ENCODE assay signal across 9 cellular contexts in the genomic region with DNA sequence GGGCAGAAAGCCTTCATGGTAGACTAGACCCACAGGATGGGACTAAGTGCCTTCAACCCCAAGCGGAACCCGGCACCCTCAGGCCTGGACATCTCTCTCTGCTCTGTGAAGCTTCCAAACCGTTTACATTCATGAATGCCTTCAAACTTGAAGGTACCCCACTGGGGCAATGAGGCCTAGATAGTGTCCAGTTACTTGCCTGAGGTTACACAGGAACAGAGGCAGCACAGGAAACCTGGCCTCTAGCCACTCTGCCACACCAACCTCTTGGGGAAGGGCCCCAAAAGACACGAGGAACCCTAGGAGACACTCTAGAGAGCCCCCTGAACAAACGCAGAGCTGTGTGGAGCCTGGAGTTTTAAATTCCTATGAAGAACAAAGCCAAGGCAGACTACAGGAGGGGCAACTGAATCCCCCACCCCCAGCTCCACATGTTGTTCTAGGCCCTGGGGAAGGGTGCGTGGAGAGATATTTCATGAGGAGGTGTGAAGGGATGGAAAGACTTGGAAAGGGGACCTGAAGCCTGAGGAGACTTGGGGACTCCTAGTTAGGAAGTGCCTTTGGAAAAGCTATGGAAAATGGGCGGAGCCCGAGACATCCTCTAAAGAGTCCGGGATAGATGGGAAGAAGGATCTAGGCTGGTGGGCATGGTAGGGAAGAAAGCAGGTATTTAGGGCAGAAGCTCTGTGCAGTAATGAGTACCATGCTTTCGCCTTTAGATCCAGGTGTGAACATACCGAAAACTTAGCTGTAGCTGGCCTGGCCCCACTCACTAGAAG. TPM values are rescaled to one million over a fixed set of nuclear protein-coding genes. Genes with fewer than 3 reads are reported as not detected.
DNase-seq lines count a peak whose midpoint lies in the region; ATAC-seq and TF ChIP-seq lines count a peak whose summit lies in the region.
"Had no signal": no experiment of that assay in that cellular context is flagged by ENCODE, and none has a peak within 500 bp of the region (broad histone marks: within the 10 kb centered on the region; RNA-seq: fewer than 3 reads in every experiment).

No MANE protein-coding gene starts in this region.

- peak overlapping the region in 1 of 8 donors; percentile 26 for H3K27ac ChIP-seq in spleen
- H3K27ac ChIP-seq: parathyroid adenoma had no signal

- TF ChIP-seq CTCF in spleen (IDR thresholded peaks at IDR 0.05 in 8 of 11, conservative IDR thresholded peaks at IDR 0.05 in 3 of 11), result no peak
- TF ChIP-seq CTCF in foreskin fibroblast (IDR thresholded peaks at IDR 0.05; ENCODE audit: low read depth, low read length), result no peak

- peak overlapping the region; percentile 92 for H3K4me3 Mint-ChIP-seq in activated naive CD8-positive, alpha-beta T cell
- H3K4me3 Mint-ChIP-seq in activated naive CD8-positive, alpha-beta T cell treated with anti-CD3 and anti-CD28 coated beads, Interleukin-2, amount 50 U/mL, for 24 hours, result no peak overlapping the region
- H3K4me3 Mint-ChIP-seq in activated T-helper 1 cell treated with anti-CD3 and anti-CD28 coated beads, Interleukin-12 subunit alpha, Interleukin-12 subunit beta, Interleukin-2, Interleukin-4 antibody, amounts not matched to agents 30 ng/mL and 10 ng/mL and 1 ng/mL, durations not matched to agents 14 hours and 24 hours and 36 hours, result peak overlapping the region; percentile 93

- no peaks in the 10 kb centered on the region for H3K9me3 Mint-ChIP-seq in activated naive CD8-positive, alpha-beta T cell (ENCODE audit: low read depth)
- H3K9me3 Mint-ChIP-seq in activated naive CD8-positive, alpha-beta T cell treated with anti-CD3 and anti-CD28 coated beads, Interleukin-2, amount 50 U/mL, for 24 hours, result no peaks in the 10 kb centered on the region
- H3K9me3 Mint-ChIP-seq in activated T-helper 1 cell treated with anti-CD3 and anti-CD28 coated beads, Interleukin-12 subunit alpha, Interleukin-12 subunit beta, Interleukin-2, Interleukin-4 antibody, amounts not matched to agents 30 ng/mL and 10 ng/mL and 1 ng/mL, durations not matched to agents 14 hours and 24 hours and 36 hours, result no peaks in the 10 kb centered on the region

- TF ChIP-seq POLR2A in spleen (IDR thresholded peaks at IDR 0.05), result no peak

- no peak overlapping the region for H3K27ac Mint-ChIP-seq in activated naive CD8-positive, alpha-beta T cell
- H3K27ac Mint-ChIP-seq in activated naive CD8-positive, alpha-beta T cell treated with anti-CD3 and anti-CD28 coated beads, Interleukin-2, amount 50 U/mL, for 24 hours, result no peak overlapping the region
- peak overlapping the region; percentile 85 for H3K27ac Mint-ChIP-seq in activated T-helper 1 cell treated with anti-CD3 and anti-CD28 coated beads, Interleukin-12 subunit alpha, Interleukin-12 subunit beta, Interleukin-2, Interleukin-4 antibody, amounts not matched to agents 30 ng/mL and 10 ng/mL and 1 ng/mL, durations not matched to agents 14 hours and 24 hours and 36 hours

- H3K4me1 ChIP-seq in spleen, result peaks cover 8 to 47% (median 32%) of the 10 kb centered on the region in 6 donors

- no peaks in the 10 kb centered on the region for H3K27me3 Mint-ChIP-seq in activated naive CD8-positive, alpha-beta T cell
- no peaks in the 10 kb centered on the region for H3K27me3 Mint-ChIP-seq in activated naive CD8-positive, alpha-beta T cell treated with anti-CD3 and anti-CD28 coated beads, Interleukin-2, amount 50 U/mL, for 24 hours
- H3K27me3 Mint-ChIP-seq in activated T-helper 1 cell treated with anti-CD3 and anti-CD28 coated beads, Interleukin-12 subunit alpha, Interleukin-12 subunit beta, Interleukin-2, Interleukin-4 antibody, amounts not matched to agents 30 ng/mL and 10 ng/mL and 1 ng/mL, durations not matched to agents 14 hours and 24 hours and 36 hours (ENCODE audit: insufficient read depth), result no peaks in the 10 kb centered on the region

- H3K36me3 ChIP-seq in spleen, result no peaks in the 10 kb centered on the region

- no peaks in the 10 kb centered on the region for H3K9me3 ChIP-seq in spleen

- 77 to 92% (median 85%) methylated on average over 11 of the region's 11 CpGs for WGBS in spleen, 5 donors

- H3K4me1 Mint-ChIP-seq in activated naive CD8-positive, alpha-beta T cell (ENCODE audit: low read depth), result peaks cover 39% of the 10 kb centered on the region
- peaks cover 40% of the 10 kb centered on the region for H3K4me1 Mint-ChIP-seq in activated naive CD8-positive, alpha-beta T cell treated with anti-CD3 and anti-CD28 coated beads, Interleukin-2, amount 50 U/mL, for 24 hours
- H3K4me1 Mint-ChIP-seq in activated T-helper 1 cell treated with anti-CD3 and anti-CD28 coated beads, Interleukin-12 subunit alpha, Interleukin-12 subunit beta, Interleukin-2, Interleukin-4 antibody, amounts not matched to agents 30 ng/mL and 10 ng/mL and 1 ng/mL, durations not matched to agents 14 hours and 24 hours and 36 hours (ENCODE audit: low read depth), result peaks cover 65% of the 10 kb centered on the region

- H3K4me3 ChIP-seq in spleen (no peak overlapping the region), foreskin fibroblast (ENCODE audit: low read depth in 1 of 2, low read length in 2 of 2) (no peak overlapping the region)

- intact Hi-C loops in activated T-helper 1 cell treated with anti-CD3 and anti-CD28 coated beads, Interleukin-12 subunit alpha, Interleukin-12 subunit beta, Interleukin-2, Interleukin-4 antibody, amounts not matched to agents 30 ng/mL and 10 ng/mL and 1 ng/mL, durations not matched to agents 14 hours and 24 hours and 36 hours (cut with micrococcal nuclease), result loop anchor here (1.0 to 10.0 kb wide), 2 partner anchors 117 to 1442 kb away; partner anchors contain the start of gene BTBD10
- intact Hi-C loops in spleen (cut with DNase I; ENCODE audit: low total_unique reads), result loop anchor here (5.0 to 10.0 kb wide), 4 partner anchors 115 to 370 kb away; partner anchors contain the start of gene PDE3B

- DNase-seq in activated naive CD8-positive, alpha-beta T cell treated with anti-CD3 and anti-CD28 coated beads, Interleukin-2, amount 50 U/mL, for 24 hours, result no peak
- DNase-seq in HT-29 (ENCODE audit: low spot score) (peak; percentile 14), spleen (peak; percentile 72), NCI-H526 (lab: John Stamatoyannopoulos, UW) (no peak), foreskin fibroblast (no peak)
- DNase-seq in activated T-helper 1 cell treated with anti-CD3 and anti-CD28 coated beads, Interleukin-12 subunit alpha, Interleukin-12 subunit beta, Interleukin-2, Interleukin-4 antibody, amounts not matched to agents 30 ng/mL and 10 ng/mL and 1 ng/mL, durations not matched to agents 14 hours and 24 hours and 36 hours (ENCODE audit: low spot score), result no peak

- ATAC-seq in activated naive CD8-positive, alpha-beta T cell treated with anti-CD3 and anti-CD28 coated beads, Interleukin-2, amount 50 U/mL, for 24 hours, result no peak
- no peak for ATAC-seq in GM19023 (IDR thresholded peaks at IDR 0.05; ENCODE audit: unreplicated experiment)

- H3K36me3 Mint-ChIP-seq in activated naive CD8-positive, alpha-beta T cell, result no peaks in the 10 kb centered on the region
- no peaks in the 10 kb centered on the region for H3K36me3 Mint-ChIP-seq in activated naive CD8-positive, alpha-beta T cell treated with anti-CD3 and anti-CD28 coated beads, Interleukin-2, amount 50 U/mL, for 24 hours (ENCODE audit: low read depth)
- peaks cover 3% of the 10 kb centered on the region for H3K36me3 Mint-ChIP-seq in activated T-helper 1 cell treated with anti-CD3 and anti-CD28 coated beads, Interleukin-12 subunit alpha, Interleukin-12 subunit beta, Interleukin-2, Interleukin-4 antibody, amounts not matched to agents 30 ng/mL and 10 ng/mL and 1 ng/mL, durations not matched to agents 14 hours and 24 hours and 36 hours (ENCODE audit: low read depth)

- no peaks in the 10 kb centered on the region for H3K27me3 ChIP-seq in spleen (replicated peaks in 1 of 7)

RNA-seq across cellular contexts. Expression of gene CYP2R1, which starts 14.8 kb away (rescaled TPM):
- 7.2 and 9.7 TPM in 2 replicates for total RNA-seq in HT-29 (2014; rRNA removed; shearing (Covaris generic))
- 13.7 and 14.3 TPM in 2 replicates for total RNA-seq in activated T-helper 1 cell treated with anti-CD3 and anti-CD28 coated beads, Interleukin-12 subunit alpha, Interleukin-12 subunit beta, Interleukin-2, Interleukin-4 antibody, amounts not matched to agents 30 ng/mL and 10 ng/mL and 1 ng/mL, durations not matched to agents 14 hours and 24 hours and 36 hours
- 10 to 100 TPM in 6 of 7 donors, 1 to 10 TPM in 1; 9.6 to 30.3 (median 15.6) TPM for total RNA-seq in spleen
- 10 to 100 TPM; 23.5 to 45.0 (median 32.7) TPM for polyA plus RNA-seq in spleen

Comparison
In these comparisons a context has a peak if more than half of its experiments do, and no peak if none do; other contexts are left out.
1. DNase-seq: peak in HT-29 (single experiment) and spleen (single experiment); none in activated naive CD8-positive, alpha-beta T cell treated with anti-CD3 and anti-CD28 coated beads, Interleukin-2, amount 50 U/mL, for 24 hours (single experiment), activated T-helper 1 cell treated with anti-CD3 and anti-CD28 coated beads, Interleukin-12 subunit alpha, Interleukin-12 subunit beta, Interleukin-2, Interleukin-4 antibody, amounts not matched to agents 30 ng/mL and 10 ng/mL and 1 ng/mL, durations not matched to agents 14 hours and 24 hours and 36 hours (single experiment), NCI-H526 (0 of 2) and foreskin fibroblast (0 of 2).